Comparison of ENCODE assay signal across 15 cellular contexts in the genomic region with DNA sequence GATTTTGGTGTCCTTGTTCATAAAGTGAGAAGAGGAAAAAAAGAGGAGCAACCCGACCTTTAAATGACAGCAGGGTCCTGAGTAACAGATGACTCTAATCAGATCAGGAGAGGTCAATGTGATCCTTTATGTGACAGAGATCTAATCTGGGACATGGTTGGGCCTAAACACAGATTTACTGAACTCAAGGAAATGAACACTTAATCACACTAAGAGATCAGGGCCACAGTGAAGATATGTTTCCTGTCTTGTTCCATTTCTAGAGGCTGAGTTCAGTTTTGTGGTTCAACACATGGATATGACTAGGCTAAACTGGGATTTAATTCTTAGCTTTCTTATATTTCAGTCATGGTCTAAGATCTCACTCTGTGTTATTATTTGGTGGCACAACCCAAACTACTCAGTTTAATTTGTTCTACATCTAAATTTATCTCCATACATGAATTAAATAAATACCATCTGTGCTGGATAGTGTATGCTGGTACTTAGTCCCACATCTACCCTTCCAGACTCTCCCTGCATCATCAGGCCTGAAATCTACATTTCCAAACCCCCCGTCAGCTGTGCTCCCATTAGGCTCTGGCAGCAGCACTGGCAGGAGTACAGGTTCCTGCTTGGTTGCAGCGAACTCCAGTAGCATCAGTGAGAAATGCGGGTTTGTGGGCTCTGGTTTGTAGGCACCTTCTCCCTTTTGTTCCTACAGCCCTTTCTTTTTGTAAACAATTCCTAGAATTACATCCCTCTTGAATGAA. TPM values are rescaled to one million over a fixed set of nuclear protein-coding genes. Genes with fewer than 3 reads are reported as not detected.
DNase-seq lines count a peak whose midpoint lies in the region; ATAC-seq and TF ChIP-seq lines count a peak whose summit lies in the region.
"Had no signal": no experiment of that assay in that cellular context is flagged by ENCODE, and none has a peak within 500 bp of the region (broad histone marks: within the 10 kb centered on the region; RNA-seq: fewer than 3 reads in every experiment).

No MANE protein-coding gene starts in this region.

- DNase-seq in DMS 273 (lab: John Stamatoyannopoulos, UW; ENCODE audit: unreplicated experiment) (peak; percentile 26), DMS 273 treated with DMSO at 0.1 percent for 48 hours (lab: John Stamatoyannopoulos, UW) (no peak), EL (peak; percentile 20), glutamatergic neuron (no peak), middle frontal gyrus (ENCODE audit: extremely low spot score, low spot score) (no peak)
- DNase-seq in central memory CD4-positive, alpha-beta T cell, result no peak
- DNase-seq: foreskin keratinocyte, immature natural killer cell, NCI-H187, pancreas, SIG-M5 had no signal

- H3K4me3 Mint-ChIP-seq in glutamatergic neuron (ENCODE audit: unreplicated experiment), result peak overlapping the region; percentile 12
- H3K4me3 Mint-ChIP-seq: immature natural killer cell, mesothelial cell of epicardium had no signal

- no peaks in the 10 kb centered on the region for H3K36me3 Mint-ChIP-seq in glutamatergic neuron (ENCODE audit: unreplicated experiment)
- H3K36me3 Mint-ChIP-seq: immature natural killer cell, mesothelial cell of epicardium had no signal

- H3K9me3 Mint-ChIP-seq in glutamatergic neuron (ENCODE audit: unreplicated experiment), result no peaks in the 10 kb centered on the region
- H3K9me3 Mint-ChIP-seq: immature natural killer cell had no signal

- peak overlapping the region; percentile 84 for H3K27ac Mint-ChIP-seq in glutamatergic neuron (ENCODE audit: unreplicated experiment)
- H3K27ac Mint-ChIP-seq: mesothelial cell of epicardium had no signal

- ATAC-seq in SK-N-SH treated with all-trans-retinoic acid at 6 μM for 48 hours (no peak; the same call in 2 of the 3 replicates), HG02970 (IDR thresholded peaks at IDR 0.05; ENCODE audit: low FRiP score, unreplicated experiment) (no peak)
- ATAC-seq: foreskin keratinocyte, K562, pancreas had no signal

- peaks cover 21% of the 10 kb centered on the region for H3K4me1 Mint-ChIP-seq in glutamatergic neuron (ENCODE audit: low read depth, unreplicated experiment)
- H3K4me1 Mint-ChIP-seq: mesothelial cell of epicardium had no signal

- no peaks in the 10 kb centered on the region for H3K27me3 Mint-ChIP-seq in glutamatergic neuron (ENCODE audit: unreplicated experiment)

- no peak for TF ChIP-seq CTCF in glutamatergic neuron (IDR thresholded peaks at IDR 0.05; ENCODE audit: partially characterized antibody, unreplicated experiment)

TF ChIP-seq in SK-N-SH treated with all-trans-retinoic acid at 6 μM for 48 hours, 23 proteins besides CTCF, POLR2A, EP300 and RAD21:
- TF ChIP-seq ESRRG (CRISPR knock-in tag; IDR thresholded peaks at IDR 0.05), result no peak
- no peak for TF ChIP-seq ZNF70 (CRISPR knock-in tag; IDR thresholded peaks at IDR 0.05)
- no peak for TF ChIP-seq BACH2 (CRISPR knock-in tag; IDR thresholded peaks at IDR 0.05; ENCODE audit: borderline replicate concordance)
- TF ChIP-seq ZFP30 (CRISPR knock-in tag; IDR thresholded peaks at IDR 0.05), result no peak
- peak; percentile 57; the same call in 1 of the 2 replicates for TF ChIP-seq TCF4 (CRISPR knock-in tag; IDR thresholded peaks at IDR 0.05; ENCODE audit: borderline replicate concordance)
- TF ChIP-seq, protein P1, sequence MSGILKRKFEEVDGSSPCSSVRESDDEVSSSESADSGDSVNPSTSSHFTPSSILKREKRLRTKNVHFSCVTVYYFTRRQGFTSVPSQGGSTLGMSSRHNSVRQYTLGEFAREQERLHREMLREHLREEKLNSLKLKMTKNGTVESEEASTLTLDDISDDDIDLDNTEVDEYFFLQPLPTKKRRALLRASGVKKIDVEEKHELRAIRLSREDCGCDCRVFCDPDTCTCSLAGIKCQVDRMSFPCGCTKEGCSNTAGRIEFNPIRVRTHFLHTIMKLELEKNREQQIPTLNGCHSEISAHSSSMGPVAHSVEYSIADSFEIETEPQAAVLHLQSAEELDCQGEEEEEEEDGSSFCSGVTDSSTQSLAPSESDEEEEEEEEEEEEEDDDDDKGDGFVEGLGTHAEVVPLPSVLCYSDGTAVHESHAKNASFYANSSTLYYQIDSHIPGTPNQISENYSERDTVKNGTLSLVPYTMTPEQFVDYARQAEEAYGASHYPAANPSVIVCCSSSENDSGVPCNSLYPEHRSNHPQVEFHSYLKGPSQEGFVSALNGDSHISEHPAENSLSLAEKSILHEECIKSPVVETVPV (CRISPR knock-in tag; IDR thresholded peaks at IDR 0.05), result no peak

RNA-seq across cellular contexts. Expression of gene SFMBT1, which starts 22.6 kb away (rescaled TPM):
- total RNA-seq in glutamatergic neuron (ENCODE audit: unreplicated experiment), result 6.5 TPM

Comparison
In these comparisons a context has a peak if more than half of its experiments do, and no peak if none do; other contexts are left out.
1. DNase-seq: peak in DMS 273 (single experiment) and EL (single experiment); none in DMS 273 treated with DMSO at 0.1 percent for 48 hours (single experiment), glutamatergic neuron (single experiment), central memory CD4-positive, alpha-beta T cell (single experiment) and middle frontal gyrus (single experiment).